1 cellular context compared by ENCODE assay signal in the genomic region with DNA sequence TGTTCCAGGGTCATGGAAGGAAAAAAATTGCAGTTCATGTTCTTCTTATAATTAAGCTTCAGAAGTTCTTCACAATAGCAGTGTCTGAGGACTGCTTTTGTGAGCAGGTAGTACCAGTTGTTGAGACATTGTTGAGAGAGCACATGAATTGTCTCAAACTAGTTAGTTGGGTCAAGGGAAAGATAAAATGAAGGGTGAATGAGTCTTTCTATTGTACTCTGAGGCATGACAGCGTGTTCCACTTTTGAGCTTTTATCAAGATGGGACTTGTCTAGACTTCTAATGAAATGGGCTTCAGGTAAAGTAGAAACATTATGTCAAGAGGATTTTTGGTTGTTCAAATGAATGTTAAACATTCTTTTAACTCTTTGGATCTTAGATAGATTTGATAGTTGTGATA.
TF ChIP-seq lines count a peak whose summit lies in the region.

No MANE protein-coding gene starts in this region.

TF ChIP-seq in IMR-90, 13 proteins besides CTCF, POLR2A, EP300 and RAD21:
- no peak for TF ChIP-seq MXI1 (IDR thresholded peaks at IDR 0.05; ENCODE audit: borderline replicate concordance, low read depth, low read length)
- TF ChIP-seq RCOR1 (IDR thresholded peaks at IDR 0.05; ENCODE audit: insufficient replicate concordance, low read length), result no peak
- no peak for TF ChIP-seq MAFK (IDR thresholded peaks at IDR 0.05; ENCODE audit: low read depth, low read length)
- no peak for TF ChIP-seq SMC3 (IDR thresholded peaks at IDR 0.05; ENCODE audit: low read depth, low read length)
- TF ChIP-seq BHLHE40 (IDR thresholded peaks at IDR 0.05; ENCODE audit: low read depth, low read length), result no peak
- TF ChIP-seq MAZ (IDR thresholded peaks at IDR 0.05; ENCODE audit: borderline replicate concordance, low read depth, low read length), result no peak
- no peak for TF ChIP-seq RFX5 (IDR thresholded peaks at IDR 0.05; ENCODE audit: low read depth, low read length)
- no peak for TF ChIP-seq CEBPB (IDR thresholded peaks at IDR 0.05; ENCODE audit: low read depth, low read length)
- TF ChIP-seq CHD1 (IDR thresholded peaks at IDR 0.05; ENCODE audit: low read depth, low read length), result no peak
- no peak for TF ChIP-seq NFE2L2 (IDR thresholded peaks at IDR 0.05; ENCODE audit: low read depth, low read length)
- TF ChIP-seq FOS (IDR thresholded peaks at IDR 0.05; ENCODE audit: low read depth, low read length), result no peak
- TF ChIP-seq, protein P1, sequence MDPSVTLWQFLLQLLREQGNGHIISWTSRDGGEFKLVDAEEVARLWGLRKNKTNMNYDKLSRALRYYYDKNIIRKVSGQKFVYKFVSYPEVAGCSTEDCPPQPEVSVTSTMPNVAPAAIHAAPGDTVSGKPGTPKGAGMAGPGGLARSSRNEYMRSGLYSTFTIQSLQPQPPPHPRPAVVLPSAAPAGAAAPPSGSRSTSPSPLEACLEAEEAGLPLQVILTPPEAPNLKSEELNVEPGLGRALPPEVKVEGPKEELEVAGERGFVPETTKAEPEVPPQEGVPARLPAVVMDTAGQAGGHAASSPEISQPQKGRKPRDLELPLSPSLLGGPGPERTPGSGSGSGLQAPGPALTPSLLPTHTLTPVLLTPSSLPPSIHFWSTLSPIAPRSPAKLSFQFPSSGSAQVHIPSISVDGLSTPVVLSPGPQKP (IDR thresholded peaks at IDR 0.05; ENCODE audit: borderline replicate concordance, low read depth, low read length), result no peak
- TF ChIP-seq, protein P2, sequence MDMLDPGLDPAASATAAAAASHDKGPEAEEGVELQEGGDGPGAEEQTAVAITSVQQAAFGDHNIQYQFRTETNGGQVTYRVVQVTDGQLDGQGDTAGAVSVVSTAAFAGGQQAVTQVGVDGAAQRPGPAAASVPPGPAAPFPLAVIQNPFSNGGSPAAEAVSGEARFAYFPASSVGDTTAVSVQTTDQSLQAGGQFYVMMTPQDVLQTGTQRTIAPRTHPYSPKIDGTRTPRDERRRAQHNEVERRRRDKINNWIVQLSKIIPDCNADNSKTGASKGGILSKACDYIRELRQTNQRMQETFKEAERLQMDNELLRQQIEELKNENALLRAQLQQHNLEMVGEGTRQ (IDR thresholded peaks at IDR 0.05; ENCODE audit: low read depth, low read length), result no peak
